In genomic region chr19:11261902-11262839, GRCh38 we compare ENCODE assay signal across 8 cellular contexts. TPM values are rescaled to one million over a fixed set of nuclear protein-coding genes. Genes with fewer than 3 reads are reported as not detected.
A peak's percentile ranks its signal among the peaks of the same experiment; 100 is the strongest.
DNase-seq lines count a peak whose midpoint lies in the region; ATAC-seq and TF ChIP-seq lines count a peak whose summit lies in the region.

Gene DOCK6, minus strand, starts transcription at chr19:11262524. Its CDS starts 84 bp downstream, at chr19:11262440.

- peak within 1 kb of the TSS; percentile 83 for H2AFZ ChIP-seq in osteoblast (ENCODE audit: low read length)

- TF ChIP-seq CTCF in BE2C (IDR thresholded peaks at IDR 0.05; ENCODE audit: low read depth, low read length) (no peak; the same call in 1 of the 2 replicates), HFFc6 (IDR thresholded peaks at IDR 0.05) (peak; percentile 65), gastroesophageal sphincter (IDR thresholded peaks at IDR 0.05) (peak in 3 of 4 experiments; percentile 29 to 56 (median 40)), osteoblast (IDR thresholded peaks at IDR 0.05; ENCODE audit: extremely low read depth, low read depth, low read length) (peak; percentile 24)

- no peaks in the 10 kb centered on the region for H3K36me3 ChIP-seq in BE2C
- no peaks in the 10 kb centered on the region for H3K36me3 ChIP-seq in gastroesophageal sphincter
- H3K36me3 ChIP-seq in osteoblast (ENCODE audit: insufficient read depth, low read length): no peaks in the 10 kb centered on the region

- peak within 1 kb of the TSS; percentile 52; the same call in 1 of the 2 replicates for H3K27ac Mint-ChIP-seq in HFFc6
- H3K27ac Mint-ChIP-seq in activated T-cell treated with anti-CD3 and anti-CD28 coated beads, Interleukin-2, amount 50 U/mL, for 72 hours: no peak within 1 kb of the TSS

- no peaks in the 10 kb centered on the region for H3K79me2 ChIP-seq in osteoblast (ENCODE audit: insufficient read depth, low read length)

- H4K20me1 ChIP-seq in osteoblast (ENCODE audit: insufficient read depth, low read length): no peaks in the 10 kb centered on the region

- H3K27me3 Mint-ChIP-seq in HFFc6 (ENCODE audit: insufficient read depth): peaks cover 3% of the 10 kb centered on the region; the same call in 1 of the 2 replicates
- H3K27me3 Mint-ChIP-seq in activated T-cell treated with anti-CD3 and anti-CD28 coated beads, Interleukin-2, amount 50 U/mL, for 72 hours (ENCODE audit: low read depth): peaks cover 31% of the 10 kb centered on the region

- no peaks in the 10 kb centered on the region for H3K36me3 Mint-ChIP-seq in HFFc6 (ENCODE audit: low read depth)
- H3K36me3 Mint-ChIP-seq in activated T-cell treated with anti-CD3 and anti-CD28 coated beads, Interleukin-2, amount 50 U/mL, for 72 hours (ENCODE audit: insufficient read depth in 2 of 2): peaks cover 0 to 2% of the 10 kb centered on the region in 2 donors

- H3K9me3 ChIP-seq in BE2C: no peaks in the 10 kb centered on the region
- no peaks in the 10 kb centered on the region for H3K9me3 ChIP-seq in gastroesophageal sphincter
- no peaks in the 10 kb centered on the region for H3K9me3 ChIP-seq in osteoblast (ENCODE audit: low read depth, low read length)

- H3K4me1 ChIP-seq in BE2C: no peaks in the 10 kb centered on the region
- H3K4me1 ChIP-seq in gastroesophageal sphincter: peaks cover 0 to 26% (median 4%) of the 10 kb centered on the region in 3 donors
- H3K4me1 ChIP-seq in osteoblast (ENCODE audit: insufficient read depth, low read length): no peaks in the 10 kb centered on the region

- no peak for TF ChIP-seq EP300 in gastroesophageal sphincter (IDR thresholded peaks at IDR 0.05)

- H3K27ac ChIP-seq in gastroesophageal sphincter: peak within 1 kb of the TSS; percentile 27 to 93 (median 82)
- H3K27ac ChIP-seq in osteoblast (ENCODE audit: low read depth, low read length): peak within 1 kb of the TSS; percentile 17

- peaks cover 17% of the 10 kb centered on the region for H3K4me1 Mint-ChIP-seq in HFFc6 (ENCODE audit: low read depth)
- no peaks in the 10 kb centered on the region for H3K4me1 Mint-ChIP-seq in activated T-cell treated with anti-CD3 and anti-CD28 coated beads, Interleukin-2, amount 50 U/mL, for 72 hours (ENCODE audit: low read depth)

- TF ChIP-seq POLR2A in gastroesophageal sphincter (IDR thresholded peaks at IDR 0.05): peak in 1 of 2 donors; percentile 9

- H3K4me3 ChIP-seq in BE2C (ENCODE audit: low read depth, low read length) (peak within 1 kb of the TSS; percentile 49), gastroesophageal sphincter (peak within 1 kb of the TSS; percentile 87 to 97), osteoblast (ENCODE audit: insufficient read depth, low read length) (peak within 1 kb of the TSS; percentile 81)

- H3K27me3 ChIP-seq in BE2C (no peaks in the 10 kb centered on the region), gastroesophageal sphincter (no peaks in the 10 kb centered on the region), osteoblast (ENCODE audit: insufficient read depth, low read length) (no peaks in the 10 kb centered on the region)

- no CpG with 5 or more reads among the region's 92 CpGs for WGBS in gastroesophageal sphincter (ENCODE audit: low coverage in 1 of 2), 2 donors

- peak; percentile 86 for ATAC-seq in activated T-cell treated with anti-CD3 and anti-CD28 coated beads, Interleukin-2, amount 50 U/mL, for 72 hours (replicated peaks in 1 of 2)
- ATAC-seq in gastroesophageal sphincter: peak; percentile 77
- no peak for ATAC-seq in HG02981 (IDR thresholded peaks at IDR 0.05; ENCODE audit: unreplicated experiment)
- ATAC-seq in GM18867 (IDR thresholded peaks at IDR 0.05; ENCODE audit: unreplicated experiment): no peak

- no peaks in the 10 kb centered on the region for H3K9me3 Mint-ChIP-seq in HFFc6
- no peaks in the 10 kb centered on the region for H3K9me3 Mint-ChIP-seq in activated T-cell treated with anti-CD3 and anti-CD28 coated beads, Interleukin-2, amount 50 U/mL, for 72 hours

- DNase-seq in BE2C: peak; percentile 32
- no peak for DNase-seq in HFFc6
- peak; percentile 45 to 58 for DNase-seq in activated T-cell treated with anti-CD3 and anti-CD28 coated beads, Interleukin-2, amount 50 U/mL, for 72 hours
- peak; percentile 94 for DNase-seq in osteoblast (ENCODE audit: insufficient read length, low spot score, missing footprints)
- DNase-seq in SK-N-DZ (ENCODE audit: low spot score): no peak

- H3K4me3 Mint-ChIP-seq in HFFc6: peak within 1 kb of the TSS; percentile 72
- peak within 1 kb of the TSS; percentile 78 to 81 for H3K4me3 Mint-ChIP-seq in activated T-cell treated with anti-CD3 and anti-CD28 coated beads, Interleukin-2, amount 50 U/mL, for 72 hours

- peak within 1 kb of the TSS; percentile 82 for H3K4me2 ChIP-seq in osteoblast (ENCODE audit: insufficient read depth, low read length)

RNA-seq across cellular contexts. Expression of gene DOCK6, which starts in this region (rescaled TPM):
- 2.4 TPM for polyA plus RNA-seq in BE2C (2012; ENCODE audit: insufficient read depth, insufficient read length, low read depth)
- total RNA-seq in HFFc6 (2021; fragmentation: NEBNext Ultra II Directional; extraction: Animal tissue kit (Norgen Biotek cat#: 25700)): 10 to 100 TPM; 20.7 to 32.2 (median 22.9) TPM
- total RNA-seq in activated T-cell treated with anti-CD3 and anti-CD28 coated beads, Interleukin-2, amount 50 U/mL, for 72 hours: 1 to 10 TPM; 8.4 to 9.1 TPM
- total RNA-seq in gastroesophageal sphincter (10 to 100 TPM; 18.5 to 43.1 (median 29.1) TPM), osteoblast (12.7 and 183 TPM in 2 replicates)
- polyA plus RNA-seq in SK-N-DZ (2014; cell fraction: cytosol; rRNA removed): 0.43 and 1.2 TPM in 2 replicates
- polyA plus RNA-seq in SK-N-DZ (2014; cell fraction: nucleus; rRNA removed): 1.9 and 3.3 TPM in 2 replicates

Comparison
In these comparisons a context has a peak if more than half of its experiments do, and no peak if none do; other contexts are left out.
1. DNase-seq: peak in BE2C (single experiment), activated T-cell treated with anti-CD3 and anti-CD28 coated beads, Interleukin-2, amount 50 U/mL, for 72 hours (2 of 2) and osteoblast (single experiment); none in HFFc6 (single experiment) and SK-N-DZ (single experiment).
2. ATAC-seq: peak in activated T-cell treated with anti-CD3 and anti-CD28 coated beads, Interleukin-2, amount 50 U/mL, for 72 hours (2 of 2) and gastroesophageal sphincter (single experiment); none in HG02981 (single experiment) and GM18867 (single experiment).
3. Peak in every context shown above with its lines, with median percentiles within 50 percentile points of each other: H3K4me3 ChIP-seq.